Comparison of ENCODE assay signal across 16 cellular contexts in the genomic region with DNA sequence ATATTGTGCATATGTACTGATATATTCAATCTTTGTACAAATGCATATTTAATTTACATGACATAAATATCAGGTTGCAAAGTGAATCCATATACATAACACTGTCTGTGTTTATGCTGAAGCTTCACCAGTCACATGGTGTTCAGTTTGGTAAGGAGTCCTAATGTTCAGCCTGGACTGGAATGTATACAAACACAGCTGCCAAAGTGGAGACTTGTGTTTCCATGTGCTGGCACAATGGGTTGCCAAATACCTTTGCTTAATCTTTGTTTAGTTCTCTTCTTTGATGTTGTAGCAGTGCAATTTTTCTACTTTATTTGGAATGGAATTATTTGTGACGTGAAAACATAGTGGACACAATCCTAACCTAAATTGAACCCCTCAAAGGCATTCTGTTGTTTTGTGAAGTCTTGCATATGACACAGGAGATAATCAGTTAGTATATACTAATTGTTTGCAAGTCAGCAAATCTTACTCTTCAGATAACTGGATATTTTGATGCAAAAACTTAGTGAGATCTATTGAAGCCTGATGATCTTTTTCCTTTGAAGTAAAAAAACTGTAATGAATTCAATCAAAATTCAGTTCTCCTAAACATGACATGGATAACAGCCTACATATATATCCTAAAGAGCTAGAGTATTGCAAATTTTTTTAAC. TPM values are rescaled to one million over a fixed set of nuclear protein-coding genes. Genes with fewer than 3 reads are reported as not detected.
DNase-seq lines count a peak whose midpoint lies in the region; TF ChIP-seq lines count a peak whose summit lies in the region.
"Had no signal": no experiment of that assay in that cellular context is flagged by ENCODE, and none has a peak within 500 bp of the region (broad histone marks: within the 10 kb centered on the region; RNA-seq: fewer than 3 reads in every experiment).

No MANE protein-coding gene starts in this region.

- DNase-seq in H4 (ENCODE audit: low spot score) (peak; percentile 93), SK-N-SH (no peak), fibroblast of villous mesenchyme (ENCODE audit: low read depth) (peak; percentile 83), skeletal muscle cell (ENCODE audit: low read depth) (peak; percentile 27), brain microvascular endothelial cell (no peak), G401 (ENCODE audit: low spot score) (no peak), activated gamma-delta T cell treated with Interleukin-2 at 50 U/mL for 16 hours (no peak)
- no peak for DNase-seq in activated T-cell treated with anti-CD3 and anti-CD28 coated beads, Interleukin-2, amount 50 U/mL, for 48 hours
- DNase-seq: activated CD4-positive, alpha-beta T cell treated with anti-CD3 and anti-CD28 coated beads for 4 hours; activated T-cell treated with anti-CD3 and anti-CD28 coated beads, Interleukin-2, amount 50 U/mL, for 4 hours; aorta; effector CD4-positive, alpha-beta T cell; NCI-H2029; T-helper 1 cell had no signal

- H3K4me3 ChIP-seq in SK-N-SH (ENCODE audit: low read depth in 2 of 2, low read length in 1 of 2) (no peak overlapping the region), fibroblast of villous mesenchyme (ENCODE audit: low read depth, low read length) (no peak overlapping the region), skeletal muscle cell (ENCODE audit: low read depth, low read length) (no peak overlapping the region), brain microvascular endothelial cell (ENCODE audit: low read depth, low read length) (no peak overlapping the region)
- H3K4me3 ChIP-seq: neural progenitor cell had no signal

- no peaks in the 10 kb centered on the region for H3F3A ChIP-seq in SK-N-SH (replicated peaks; ENCODE audit: insufficient read depth)

- H3K27me3 ChIP-seq in SK-N-SH (ENCODE audit: insufficient read depth) (no peaks in the 10 kb centered on the region), brain microvascular endothelial cell (replicated peaks) (no peaks in the 10 kb centered on the region)
- H3K27me3 ChIP-seq: neural progenitor cell had no signal

- H3K36me3 ChIP-seq in SK-N-SH (replicated peaks in 1 of 2; ENCODE audit: control insufficient read depth in 1 of 2, insufficient read depth in 2 of 2, low read length in 1 of 2) (no peaks in the 10 kb centered on the region), brain microvascular endothelial cell (replicated peaks) (no peaks in the 10 kb centered on the region)
- H3K36me3 ChIP-seq: neural progenitor cell had no signal

- no peak for TF ChIP-seq CTCF in SK-N-SH (IDR thresholded peaks at IDR 0.05)
- no peak for TF ChIP-seq CTCF in fibroblast of villous mesenchyme (IDR thresholded peaks at IDR 0.05; ENCODE audit: insufficient read depth, low read depth, low read length)
- no peak for TF ChIP-seq CTCF in brain microvascular endothelial cell (IDR thresholded peaks at IDR 0.05; ENCODE audit: low read depth, low read length, missing control alignments)

- POLR2A ChIA-PET in SK-N-SH (lab: Yijun Ruan, JAX) = no interaction called here

- H4K20me1 ChIP-seq in SK-N-SH (ENCODE audit: insufficient read depth) = no peaks in the 10 kb centered on the region

- no peaks in the 10 kb centered on the region for H3K9me3 ChIP-seq in SK-N-SH

- H3K4me1 ChIP-seq in SK-N-SH (ENCODE audit: control insufficient read depth in 1 of 2, insufficient read depth in 2 of 2, low read depth in 1 of 2, low read length in 1 of 2) = no peaks in the 10 kb centered on the region
- H3K4me1 ChIP-seq: neural progenitor cell had no signal

- H3K27ac ChIP-seq in SK-N-SH (ENCODE audit: low read depth in 2 of 2, low read length in 1 of 2) (no peak overlapping the region), brain microvascular endothelial cell (no peak overlapping the region)
- H3K27ac ChIP-seq: HL-60, neural progenitor cell had no signal

- H3K9me2 ChIP-seq in SK-N-SH = no peaks in the 10 kb centered on the region

- CTCF ChIA-PET in SK-N-SH (lab: Yijun Ruan, JAX) = interaction anchor here (0.5 to 1.3 kb wide), 2 partner anchors 16 to 32 kb away, joined by 3 to 4 read pairs; no protein-coding TSS in a partner anchor

- WGBS in SK-N-SH (ENCODE audit: low lambda C conversion rate) = 95% methylated on average over 1 of the region's 1 CpG

- H2AFZ ChIP-seq in SK-N-SH (ENCODE audit: low read depth) = no peak overlapping the region
- H2AFZ ChIP-seq: neural progenitor cell had no signal

- H3K4me2 ChIP-seq in SK-N-SH = no peak overlapping the region
- H3K4me2 ChIP-seq: neural progenitor cell had no signal

- no peak for TF ChIP-seq RAD21 in SK-N-SH (IDR thresholded peaks at IDR 0.05; ENCODE audit: low read length)

- H3K79me2 ChIP-seq in SK-N-SH (ENCODE audit: insufficient read depth) = no peaks in the 10 kb centered on the region

- in situ Hi-C loops in brain microvascular endothelial cell (cut with HindIII; ENCODE audit: low pct_ligation_motif_present, low sequenced_read_pairs) = no loop called here
- in situ Hi-C loops in G401 (cut with HindIII; ENCODE audit: low sequenced_read_pairs) = no loop called here

- no peak overlapping the region for H3K9ac ChIP-seq in SK-N-SH
- H3K9ac ChIP-seq: neural progenitor cell had no signal

- TF ChIP-seq EP300 in SK-N-SH (IDR thresholded peaks at IDR 0.05; ENCODE audit: borderline replicate concordance in 1 of 2, low read depth in 1 of 2, low read length in 1 of 2) = no peak

TF ChIP-seq in SK-N-SH, 30 proteins besides CTCF, POLR2A, EP300 and RAD21:
- no peak for TF ChIP-seq REST (IDR thresholded peaks at IDR 0.05; ENCODE audit: low read depth, low read length)
- TF ChIP-seq, protein P1, sequence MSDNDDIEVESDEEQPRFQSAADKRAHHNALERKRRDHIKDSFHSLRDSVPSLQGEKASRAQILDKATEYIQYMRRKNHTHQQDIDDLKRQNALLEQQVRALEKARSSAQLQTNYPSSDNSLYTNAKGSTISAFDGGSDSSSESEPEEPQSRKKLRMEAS (IDR thresholded peaks at IDR 0.05; ENCODE audit: low read depth) = 0 out of 2 replicates have a peak, but pooled peaks have one; percentile 18

RNA-seq across cellular contexts. Expression of gene ARL4A, which starts 17.2 kb away (rescaled TPM):
- total RNA-seq in H4 (2014; rRNA removed; shearing (Covaris generic)) = 139 and 154 TPM in 2 replicates
- polyA plus RNA-seq in SK-N-SH (2012; rRNA removed) = 5.5 and 6.5 TPM in 2 replicates
- 8.7 and 12.4 TPM in 2 replicates for polyA plus RNA-seq in SK-N-SH (2012; cell fraction: cytosol; rRNA removed)
- polyA plus RNA-seq in SK-N-SH (2012; cell fraction: nucleus; rRNA removed) = 3.1 and 3.3 TPM in 2 replicates
- 17.7 and 24.6 TPM in 2 replicates for total RNA-seq in fibroblast of villous mesenchyme
- total RNA-seq in G401 (2014; rRNA removed; shearing (Covaris generic)) = 21.4 and 26.1 TPM in 2 replicates

Comparison
In these comparisons a context has a peak if more than half of its experiments do, and no peak if none do; other contexts are left out.
1. DNase-seq: peak in H4 (single experiment), fibroblast of villous mesenchyme (single experiment) and skeletal muscle cell (single experiment); none in SK-N-SH (single experiment), activated T-cell treated with anti-CD3 and anti-CD28 coated beads, Interleukin-2, amount 50 U/mL, for 48 hours (0 of 2), brain microvascular endothelial cell (single experiment), G401 (single experiment) and activated gamma-delta T cell treated with Interleukin-2 at 50 U/mL for 16 hours (single experiment).